ENCODE assay signal across 11 cellular contexts in genomic region chr3:53030864-53031445, GRCh38. TPM values are rescaled to one million over a fixed set of nuclear protein-coding genes. Genes with fewer than 3 reads are reported as not detected.
DNase-seq lines count a peak whose midpoint lies in the region; ATAC-seq, FAIRE-seq and TF ChIP-seq lines count a peak whose summit lies in the region.
"Had no signal": no experiment of that assay in that cellular context is flagged by ENCODE, and none has a peak within 500 bp of the region (broad histone marks: within the 10 kb centered on the region; RNA-seq: fewer than 3 reads in every experiment).

No MANE protein-coding gene starts in this region.

- H3K9me2 ChIP-seq in Karpas-422 (replicated peaks; ENCODE audit: insufficient read depth, low read length) = no peaks in the 10 kb centered on the region

- no peak for ATAC-seq in GM21360 (IDR thresholded peaks at IDR 0.05; ENCODE audit: unreplicated experiment)

- DNase-seq in H54 (ENCODE audit: insufficient read length, low spot score) (no peak), dermis blood vessel endothelial cell (no peak), amygdala (lab: John Stamatoyannopoulos, UW) (no peak), Karpas-422 (no peak)
- DNase-seq in activated CD4-positive, alpha-beta T cell treated with anti-CD3 and anti-CD28 coated beads for 1 hour = peak; percentile 20
- peak; percentile 7 for DNase-seq in activated naive CD8-positive, alpha-beta T cell treated with anti-CD3 and anti-CD28 coated beads, Interleukin-2, amount 50 U/mL, for 16 hours (ENCODE audit: low read depth, low spot score)
- DNase-seq in stimulated activated CD4-positive, alpha-beta T cell treated with anti-CD3 and anti-CD28 coated beads, TNF-alpha, amount 100 ng/mL, for 4 hours (ENCODE audit: low read depth in 3 of 3) = peak in 2 of 3 experiments; percentile 23 to 38
- DNase-seq: DMS 273 treated with DMSO at 0.1 percent for 48 hours, NCI-H1105 had no signal

- H3K36me3 ChIP-seq in Karpas-422 (ENCODE audit: insufficient read depth, low read length) = no peaks in the 10 kb centered on the region
- H3K36me3 ChIP-seq: ascending aorta had no signal

- no peaks in the 10 kb centered on the region for H3K4me1 ChIP-seq in Karpas-422 (ENCODE audit: low read length)
- H3K4me1 ChIP-seq: ascending aorta had no signal

- H4K20me1 ChIP-seq in Karpas-422 (ENCODE audit: insufficient read depth, low read depth, low read length) = 0 out of 2 replicates have a peak, but pooled peaks cover 3% of the 10 kb centered on the region

- no peaks in the 10 kb centered on the region for H3K79me2 ChIP-seq in Karpas-422 (ENCODE audit: low read length)

- TF ChIP-seq POLR2A in H54 (IDR thresholded peaks at IDR 0.05; ENCODE audit: low read depth, low read length) = no peak

- H3K9ac ChIP-seq in Karpas-422 (ENCODE audit: low read length) = no peak overlapping the region

- H3K27me3 ChIP-seq in Karpas-422 (ENCODE audit: low read length) = no peaks in the 10 kb centered on the region
- H3K27me3 ChIP-seq: ascending aorta had no signal

- no peak overlapping the region for H3K4me2 ChIP-seq in Karpas-422 (ENCODE audit: low read depth, low read length, poor library complexity, severe bottlenecking)

- no peak overlapping the region for H2AFZ ChIP-seq in Karpas-422 (ENCODE audit: low read length)

- peak; percentile 6 for FAIRE-seq in H54 (lab: Jason Lieb, UNC)

- no peak overlapping the region for H3K27ac ChIP-seq in Karpas-422 (ENCODE audit: low read length)
- H3K27ac ChIP-seq: ascending aorta had no signal

- H3K4me3 ChIP-seq in Karpas-422 (ENCODE audit: low read length) = no peak overlapping the region
- H3K4me3 ChIP-seq: ascending aorta had no signal

- H3K9me3 ChIP-seq in Karpas-422 (ENCODE audit: low read length) = no peaks in the 10 kb centered on the region
- H3K9me3 ChIP-seq: ascending aorta had no signal

RNA-seq across cellular contexts. Expression of gene SFMBT1, which starts 14.9 kb away (rescaled TPM):
- 3.4 and 3.9 TPM in 2 replicates for total RNA-seq in dermis blood vessel endothelial cell
- 0.58 and 3.0 TPM in 2 replicates for total RNA-seq in Karpas-422 (2014; rRNA removed; shearing (Covaris generic); ENCODE audit: low replicate concordance)

Comparison
In these comparisons a context has a peak if more than half of its experiments do, and no peak if none do; other contexts are left out.
1. DNase-seq: peak in activated CD4-positive, alpha-beta T cell treated with anti-CD3 and anti-CD28 coated beads for 1 hour (single experiment), activated naive CD8-positive, alpha-beta T cell treated with anti-CD3 and anti-CD28 coated beads, Interleukin-2, amount 50 U/mL, for 16 hours (single experiment) and stimulated activated CD4-positive, alpha-beta T cell treated with anti-CD3 and anti-CD28 coated beads, TNF-alpha, amount 100 ng/mL, for 4 hours (2 of 3); none in H54 (single experiment), dermis blood vessel endothelial cell (single experiment), amygdala (0 of 56) and Karpas-422 (single experiment).